ENCODE assay signal across 26 cellular contexts in genomic region chr12:85625467-85625866, GRCh38.
"Had no signal": no experiment of that assay in that cellular context is flagged by ENCODE, and none has a peak within 500 bp of the region (broad histone marks: within the 10 kb centered on the region; RNA-seq: fewer than 3 reads in every experiment).

No MANE protein-coding gene starts in this region.

- DNase-seq: activated B cell treated with CpG ODN at 0.5 μM for 24 hours; activated CD4-positive, alpha-beta T cell treated with anti-CD3 and anti-CD28 coated beads, Interleukin-2, amount 50 U/mL, for 1 hour; activated CD8-positive, alpha-beta T cell treated with anti-CD3 and anti-CD28 coated beads for 36 hours; activated naive CD4-positive, alpha-beta T cell; activated T-cell treated with anti-CD3 and anti-CD28 coated beads, Interleukin-2, amount 50 U/mL, for 72 hours; anterior cingulate cortex; body of pancreas; cerebellar nuclear complex; dorsolateral prefrontal cortex; effector memory CD4-positive, alpha-beta T cell; islet precursor cell; left cardiac atrium; midbrain; naive thymus-derived CD4-positive, alpha-beta T cell; occipital lobe; right cardiac atrium; stimulated activated CD4-positive, alpha-beta T cell treated with anti-CD3 and anti-CD28 coated beads, Interleukin-2, amount 100 ng/mL, for 48 hours; stimulated activated naive CD4-positive, alpha-beta T cell treated with Interleukin-2 at 50 U/mL for 16 hours had no signal

- H3K4me3 ChIP-seq: body of pancreas, cardiac muscle cell, coronary artery, dorsolateral prefrontal cortex, gastroesophageal sphincter, hepatocyte, neural progenitor cell, tibial nerve had no signal

- H3K9ac ChIP-seq: neural progenitor cell had no signal

- H3K79me2 ChIP-seq: hepatocyte had no signal

- H3K36me3 ChIP-seq: cardiac muscle cell, gastroesophageal sphincter, neural progenitor cell, tibial nerve had no signal

- ATAC-seq: activated CD8-positive, alpha-beta T cell treated with anti-CD3 and anti-CD28 coated beads for 36 hours; activated naive CD4-positive, alpha-beta T cell treated with anti-CD3 and anti-CD28 coated beads, Interleukin-2, amount 50 U/mL, for 72 hours; activated T-cell treated with anti-CD3 and anti-CD28 coated beads, Interleukin-2, amount 50 U/mL, for 72 hours; body of pancreas; gastroesophageal sphincter; naive thymus-derived CD4-positive, alpha-beta T cell; right cardiac atrium had no signal

- H3K27me3 ChIP-seq: body of pancreas, cardiac muscle cell, dorsolateral prefrontal cortex, gastroesophageal sphincter, hepatocyte, neural progenitor cell, tibial nerve had no signal

- H3K27ac ChIP-seq: body of pancreas, cardiac muscle cell, coronary artery, dorsolateral prefrontal cortex, gastroesophageal sphincter, hepatocyte, neural progenitor cell, tibial nerve had no signal

- H3K27me3 Mint-ChIP-seq: activated B cell treated with CpG ODN at 0.5 μM for 24 hours; activated CD8-positive, alpha-beta T cell treated with anti-CD3 and anti-CD28 coated beads for 36 hours; naive thymus-derived CD4-positive, alpha-beta T cell had no signal

- H3K4me3 Mint-ChIP-seq: activated B cell treated with CpG ODN at 0.5 μM for 24 hours; activated CD8-positive, alpha-beta T cell treated with anti-CD3 and anti-CD28 coated beads for 36 hours; activated T-cell treated with anti-CD3 and anti-CD28 coated beads, Interleukin-2, amount 50 U/mL, for 72 hours; naive thymus-derived CD4-positive, alpha-beta T cell; neural progenitor cell; T-helper 2 cell treated with Interferon-gamma antibody and Interleukin-4, amounts not matched to agents 5 μg/mL and 100 μg/mL, for 36 hours had no signal

- H3K27ac Mint-ChIP-seq: activated B cell treated with CpG ODN at 0.5 μM for 24 hours; activated CD8-positive, alpha-beta T cell treated with anti-CD3 and anti-CD28 coated beads for 36 hours; activated naive CD4-positive, alpha-beta T cell treated with anti-CD3 and anti-CD28 coated beads, Interleukin-2, amount 50 U/mL, for 72 hours; activated T-cell treated with anti-CD3 and anti-CD28 coated beads, Interleukin-2, amount 50 U/mL, for 72 hours; naive thymus-derived CD4-positive, alpha-beta T cell; neural progenitor cell; T-helper 2 cell treated with Interferon-gamma antibody and Interleukin-4, amounts not matched to agents 5 μg/mL and 100 μg/mL, for 36 hours had no signal

- H3K4me1 Mint-ChIP-seq: activated B cell treated with CpG ODN at 0.5 μM for 24 hours; naive thymus-derived CD4-positive, alpha-beta T cell had no signal

- H3K36me3 Mint-ChIP-seq: activated naive CD4-positive, alpha-beta T cell treated with anti-CD3 and anti-CD28 coated beads, Interleukin-2, amount 50 U/mL, for 72 hours; naive thymus-derived CD4-positive, alpha-beta T cell; neural progenitor cell had no signal

- H3K9me3 ChIP-seq: body of pancreas, gastroesophageal sphincter, tibial nerve had no signal

- H2AFZ ChIP-seq: hepatocyte, neural progenitor cell had no signal

- H3K4me1 ChIP-seq: body of pancreas, gastroesophageal sphincter, tibial nerve had no signal

- H3K9me3 Mint-ChIP-seq: neural progenitor cell; T-helper 2 cell treated with Interferon-gamma antibody and Interleukin-4, amounts not matched to agents 5 μg/mL and 100 μg/mL, for 36 hours had no signal

- H3K4me2 ChIP-seq: hepatocyte, neural progenitor cell had no signal
